1 cellular context compared by ENCODE assay signal in the genomic region with DNA sequence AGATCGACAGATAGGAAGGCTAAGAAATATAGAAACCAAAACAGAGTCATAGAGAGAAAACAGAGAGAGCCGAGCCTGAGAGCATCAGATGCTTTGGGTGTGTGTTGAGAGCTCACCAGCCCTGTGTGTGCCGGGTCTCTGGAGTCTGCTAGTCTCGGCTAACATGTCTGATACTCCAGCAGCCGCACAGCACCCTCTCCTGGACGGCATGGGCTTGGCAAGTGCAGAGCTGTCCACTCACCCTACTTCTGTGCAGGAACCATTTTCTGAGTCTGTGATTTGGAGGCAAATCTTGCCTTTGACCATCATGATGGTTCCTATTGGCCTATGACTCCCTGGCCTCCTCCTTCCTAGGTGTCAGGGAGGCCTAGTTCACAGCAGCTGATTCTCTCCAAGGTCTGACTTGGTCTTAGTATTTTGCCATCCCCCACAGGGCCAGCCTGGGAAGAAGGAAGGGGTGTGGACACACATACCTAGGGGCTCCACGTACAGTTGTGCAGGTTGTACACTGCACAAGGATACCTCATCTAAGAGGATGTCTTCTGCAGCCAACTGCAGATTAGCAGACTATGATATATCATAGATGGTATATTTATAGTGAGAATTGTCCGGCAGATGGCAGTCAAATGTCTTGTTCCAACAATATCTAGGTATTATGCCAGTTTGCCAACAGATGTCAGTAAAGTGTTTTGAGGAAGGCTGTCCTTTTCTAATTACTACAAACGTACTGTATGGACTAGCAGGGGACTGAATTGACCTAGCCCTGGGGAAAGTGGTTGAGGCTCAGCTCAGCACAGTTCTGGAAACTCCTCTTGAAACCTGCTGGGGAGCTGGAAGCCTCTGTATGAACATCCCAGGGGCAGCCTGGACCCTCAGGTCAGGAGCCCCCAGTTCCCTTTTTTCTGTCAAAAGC.
TF ChIP-seq lines count a peak whose summit lies in the region.

No MANE protein-coding gene starts in this region.

TF ChIP-seq in HepG2, 621 proteins besides CTCF, POLR2A, EP300 and RAD21 (continued from another document and continues in another):
- TF ChIP-seq, protein P1, sequence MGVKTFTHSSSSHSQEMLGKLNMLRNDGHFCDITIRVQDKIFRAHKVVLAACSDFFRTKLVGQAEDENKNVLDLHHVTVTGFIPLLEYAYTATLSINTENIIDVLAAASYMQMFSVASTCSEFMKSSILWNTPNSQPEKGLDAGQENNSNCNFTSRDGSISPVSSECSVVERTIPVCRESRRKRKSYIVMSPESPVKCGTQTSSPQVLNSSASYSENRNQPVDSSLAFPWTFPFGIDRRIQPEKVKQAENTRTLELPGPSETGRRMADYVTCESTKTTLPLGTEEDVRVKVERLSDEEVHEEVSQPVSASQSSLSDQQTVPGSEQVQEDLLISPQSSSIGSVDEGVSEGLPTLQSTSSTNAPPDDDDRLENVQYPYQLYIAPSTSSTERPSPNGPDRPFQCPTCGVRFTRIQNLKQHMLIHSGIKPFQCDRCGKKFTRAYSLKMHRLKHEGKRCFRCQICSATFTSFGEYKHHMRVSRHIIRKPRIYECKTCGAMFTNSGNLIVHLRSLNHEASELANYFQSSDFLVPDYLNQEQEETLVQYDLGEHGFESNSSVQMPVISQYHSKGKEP (CRISPR knock-in tag; IDR thresholded peaks at IDR 0.05) = no peak
- TF ChIP-seq ZSCAN21 (CRISPR knock-in tag; IDR thresholded peaks at IDR 0.05; ENCODE audit: borderline replicate concordance) (no peak; the same call in 1 of the 2 replicates), BORCS8-MEF2B (CRISPR knock-in tag; IDR thresholded peaks at IDR 0.05) (no peak; the same call in 1 of the 2 replicates), LBX2 (CRISPR knock-in tag; IDR thresholded peaks at IDR 0.05; ENCODE audit: borderline replicate concordance) (no peak), SIX4 (CRISPR knock-in tag; IDR thresholded peaks at IDR 0.05) (no peak), FOXA3 (CRISPR knock-in tag; IDR thresholded peaks at IDR 0.05) (0 out of 2 replicates have a peak, but pooled peaks have one; percentile 20), FOXP1 (IDR thresholded peaks at IDR 0.05) (no peak), FOXP1 (CRISPR knock-in tag; IDR thresholded peaks at IDR 0.05) (no peak), ZNF333 (CRISPR knock-in tag; IDR thresholded peaks at IDR 0.05; ENCODE audit: borderline replicate concordance) (no peak), BRCA1 (CRISPR knock-in tag; IDR thresholded peaks at IDR 0.05) (no peak), ZNF318 (CRISPR knock-in tag; IDR thresholded peaks at IDR 0.05) (0 out of 2 replicates have a peak, but pooled peaks have one; percentile 24), ZNF619 (CRISPR knock-in tag; IDR thresholded peaks at IDR 0.05) (no peak; the same call in 1 of the 2 replicates), ZNF17 (CRISPR knock-in tag; IDR thresholded peaks at IDR 0.05) (no peak), MYNN (CRISPR knock-in tag; IDR thresholded peaks at IDR 0.05; ENCODE audit: low read depth) (no peak), TP53 (CRISPR knock-in tag; conservative IDR thresholded peaks at IDR 0.05) (no peak), GTF3A (CRISPR knock-in tag; conservative IDR thresholded peaks at IDR 0.05) (no peak; the same call in 1 of the 2 replicates), IRX3 (CRISPR knock-in tag; IDR thresholded peaks at IDR 0.05; ENCODE audit: borderline replicate concordance, low read depth) (no peak), ZNF292 (CRISPR knock-in tag; IDR thresholded peaks at IDR 0.05; ENCODE audit: borderline replicate concordance, low read depth) (peak; percentile 29; the same call in 1 of the 2 replicates), AGO2 (optimal IDR thresholded peaks at IDR 0.05; ENCODE audit: low read depth, low read length) (no peak), ATRX (CRISPR knock-in tag; IDR thresholded peaks at IDR 0.05; ENCODE audit: borderline replicate concordance) (no peak), PHF21A (CRISPR knock-in tag; IDR thresholded peaks at IDR 0.05) (peak; percentile 57; the same call in 1 of the 2 replicates), ZNF253 (CRISPR knock-in tag; IDR thresholded peaks at IDR 0.05; ENCODE audit: borderline replicate concordance) (no peak), MAFF (IDR thresholded peaks at IDR 0.05; ENCODE audit: low read depth, low read length) (no peak), U2AF2 (IDR thresholded peaks at IDR 0.05; ENCODE audit: low read depth, low read length) (no peak), TAF1 (CRISPR knock-in tag; IDR thresholded peaks at IDR 0.05) (no peak; the same call in 1 of the 2 replicates), TRAFD1 (CRISPR knock-in tag; IDR thresholded peaks at IDR 0.05; ENCODE audit: borderline replicate concordance) (no peak), POLR2AphosphoS5 (IDR thresholded peaks at IDR 0.05; ENCODE audit: low read depth, low read length) (no peak), XRCC5 (optimal IDR thresholded peaks at IDR 0.05; ENCODE audit: low read length) (peak; percentile 43), SRY (CRISPR knock-in tag; IDR thresholded peaks at IDR 0.05) (no peak), RFXANK (CRISPR knock-in tag; IDR thresholded peaks at IDR 0.05) (no peak), TCF7L2 (IDR thresholded peaks at IDR 0.05; ENCODE audit: low read depth, low read length) (no peak), HNRNPH1 (optimal IDR thresholded peaks at IDR 0.05; ENCODE audit: low read depth, low read length) (no peak), ZNF225 (CRISPR knock-in tag; IDR thresholded peaks at IDR 0.05) (no peak)
- TF ChIP-seq, protein P2, sequence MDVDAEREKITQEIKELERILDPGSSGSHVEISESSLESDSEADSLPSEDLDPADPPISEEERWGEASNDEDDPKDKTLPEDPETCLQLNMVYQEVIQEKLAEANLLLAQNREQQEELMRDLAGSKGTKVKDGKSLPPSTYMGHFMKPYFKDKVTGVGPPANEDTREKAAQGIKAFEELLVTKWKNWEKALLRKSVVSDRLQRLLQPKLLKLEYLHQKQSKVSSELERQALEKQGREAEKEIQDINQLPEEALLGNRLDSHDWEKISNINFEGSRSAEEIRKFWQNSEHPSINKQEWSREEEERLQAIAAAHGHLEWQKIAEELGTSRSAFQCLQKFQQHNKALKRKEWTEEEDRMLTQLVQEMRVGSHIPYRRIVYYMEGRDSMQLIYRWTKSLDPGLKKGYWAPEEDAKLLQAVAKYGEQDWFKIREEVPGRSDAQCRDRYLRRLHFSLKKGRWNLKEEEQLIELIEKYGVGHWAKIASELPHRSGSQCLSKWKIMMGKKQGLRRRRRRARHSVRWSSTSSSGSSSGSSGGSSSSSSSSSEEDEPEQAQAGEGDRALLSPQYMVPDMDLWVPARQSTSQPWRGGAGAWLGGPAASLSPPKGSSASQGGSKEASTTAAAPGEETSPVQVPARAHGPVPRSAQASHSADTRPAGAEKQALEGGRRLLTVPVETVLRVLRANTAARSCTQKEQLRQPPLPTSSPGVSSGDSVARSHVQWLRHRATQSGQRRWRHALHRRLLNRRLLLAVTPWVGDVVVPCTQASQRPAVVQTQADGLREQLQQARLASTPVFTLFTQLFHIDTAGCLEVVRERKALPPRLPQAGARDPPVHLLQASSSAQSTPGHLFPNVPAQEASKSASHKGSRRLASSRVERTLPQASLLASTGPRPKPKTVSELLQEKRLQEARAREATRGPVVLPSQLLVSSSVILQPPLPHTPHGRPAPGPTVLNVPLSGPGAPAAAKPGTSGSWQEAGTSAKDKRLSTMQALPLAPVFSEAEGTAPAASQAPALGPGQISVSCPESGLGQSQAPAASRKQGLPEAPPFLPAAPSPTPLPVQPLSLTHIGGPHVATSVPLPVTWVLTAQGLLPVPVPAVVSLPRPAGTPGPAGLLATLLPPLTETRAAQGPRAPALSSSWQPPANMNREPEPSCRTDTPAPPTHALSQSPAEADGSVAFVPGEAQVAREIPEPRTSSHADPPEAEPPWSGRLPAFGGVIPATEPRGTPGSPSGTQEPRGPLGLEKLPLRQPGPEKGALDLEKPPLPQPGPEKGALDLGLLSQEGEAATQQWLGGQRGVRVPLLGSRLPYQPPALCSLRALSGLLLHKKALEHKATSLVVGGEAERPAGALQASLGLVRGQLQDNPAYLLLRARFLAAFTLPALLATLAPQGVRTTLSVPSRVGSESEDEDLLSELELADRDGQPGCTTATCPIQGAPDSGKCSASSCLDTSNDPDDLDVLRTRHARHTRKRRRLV (CRISPR knock-in tag; IDR thresholded peaks at IDR 0.05) = no peak
- TF ChIP-seq, protein P3, sequence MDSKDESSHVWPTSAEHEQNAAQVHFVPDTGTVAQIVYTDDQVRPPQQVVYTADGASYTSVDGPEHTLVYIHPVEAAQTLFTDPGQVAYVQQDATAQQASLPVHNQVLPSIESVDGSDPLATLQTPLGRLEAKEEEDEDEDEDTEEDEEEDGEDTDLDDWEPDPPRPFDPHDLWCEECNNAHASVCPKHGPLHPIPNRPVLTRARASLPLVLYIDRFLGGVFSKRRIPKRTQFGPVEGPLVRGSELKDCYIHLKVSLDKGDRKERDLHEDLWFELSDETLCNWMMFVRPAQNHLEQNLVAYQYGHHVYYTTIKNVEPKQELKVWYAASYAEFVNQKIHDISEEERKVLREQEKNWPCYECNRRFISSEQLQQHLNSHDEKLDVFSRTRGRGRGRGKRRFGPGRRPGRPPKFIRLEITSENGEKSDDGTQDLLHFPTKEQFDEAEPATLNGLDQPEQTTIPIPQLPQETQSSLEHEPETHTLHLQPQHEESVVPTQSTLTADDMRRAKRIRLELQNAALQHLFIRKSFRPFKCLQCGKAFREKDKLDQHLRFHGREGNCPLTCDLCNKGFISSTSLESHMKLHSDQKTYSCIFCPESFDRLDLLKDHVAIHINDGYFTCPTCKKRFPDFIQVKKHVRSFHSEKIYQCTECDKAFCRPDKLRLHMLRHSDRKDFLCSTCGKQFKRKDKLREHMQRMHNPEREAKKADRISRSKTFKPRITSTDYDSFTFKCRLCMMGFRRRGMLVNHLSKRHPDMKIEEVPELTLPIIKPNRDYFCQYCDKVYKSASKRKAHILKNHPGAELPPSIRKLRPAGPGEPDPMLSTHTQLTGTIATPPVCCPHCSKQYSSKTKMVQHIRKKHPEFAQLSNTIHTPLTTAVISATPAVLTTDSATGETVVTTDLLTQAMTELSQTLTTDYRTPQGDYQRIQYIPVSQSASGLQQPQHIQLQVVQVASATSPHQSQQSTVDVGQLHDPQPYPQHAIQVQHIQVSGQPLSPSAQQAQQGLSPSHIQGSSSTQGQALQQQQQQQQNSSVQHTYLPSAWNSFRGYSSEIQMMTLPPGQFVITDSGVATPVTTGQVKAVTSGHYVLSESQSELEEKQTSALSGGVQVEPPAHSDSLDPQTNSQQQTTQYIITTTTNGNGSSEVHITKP (CRISPR knock-in tag; IDR thresholded peaks at IDR 0.05; ENCODE audit: low read depth) = peak; percentile 83
